ENCODE assay signal across 11 cellular contexts in the genomic region with DNA sequence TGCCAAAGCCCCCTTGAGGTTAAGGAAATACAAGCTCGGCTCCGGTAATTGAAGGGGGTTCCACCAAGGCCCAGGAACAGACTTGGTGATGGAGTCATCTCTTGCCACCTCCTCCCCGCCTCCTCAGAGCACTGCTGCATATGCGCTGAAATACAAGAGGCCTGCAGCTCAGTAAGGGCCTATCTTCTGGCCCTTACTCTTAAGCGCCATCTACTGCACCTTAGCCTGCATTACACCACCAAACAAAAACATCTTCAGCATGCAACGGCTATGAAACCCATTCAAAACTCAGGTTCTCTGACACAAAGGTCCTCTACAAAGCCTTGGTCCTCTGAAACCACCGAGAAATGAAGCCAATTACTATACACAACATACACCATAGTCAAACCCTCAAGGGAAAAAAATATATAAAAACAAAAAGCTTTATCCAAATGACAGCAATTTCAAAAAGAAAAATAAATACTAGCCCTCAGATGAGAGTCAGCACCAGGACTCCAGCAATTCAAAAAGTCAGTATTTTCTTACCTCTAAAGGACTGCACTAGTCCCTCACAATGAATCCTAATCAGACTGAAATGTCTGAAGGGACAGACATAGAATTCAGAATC.
DNase-seq lines count a peak whose midpoint lies in the region; ATAC-seq and TF ChIP-seq lines count a peak whose summit lies in the region.
"Had no signal": no experiment of that assay in that cellular context is flagged by ENCODE, and none has a peak within 500 bp of the region (broad histone marks: within the 10 kb centered on the region; RNA-seq: fewer than 3 reads in every experiment).

No MANE protein-coding gene starts in this region.

- peaks cover 5% of the 10 kb centered on the region for H3K9me3 Mint-ChIP-seq in activated CD8-positive, alpha-beta T cell treated with anti-CD3 and anti-CD28 coated beads, Interleukin-2, amount 10 ng/mL, durations not matched to agents 7 days and 5 days (ENCODE audit: insufficient read depth)
- peaks cover 26% of the 10 kb centered on the region for H3K9me3 Mint-ChIP-seq in neural crest cell
- H3K9me3 Mint-ChIP-seq in activated T-helper 1 cell treated with anti-CD3 and anti-CD28 coated beads, Interleukin-12 subunit alpha, Interleukin-12 subunit beta, Interleukin-2, Interleukin-4 antibody, amounts not matched to agents 30 ng/mL and 10 ng/mL and 1 ng/mL, durations not matched to agents 14 hours and 24 hours and 36 hours, result no peaks in the 10 kb centered on the region

- intact Hi-C loops in activated T-helper 1 cell treated with anti-CD3 and anti-CD28 coated beads, Interleukin-12 subunit alpha, Interleukin-12 subunit beta, Interleukin-2, Interleukin-4 antibody, amounts not matched to agents 30 ng/mL and 10 ng/mL and 1 ng/mL, durations not matched to agents 14 hours and 24 hours and 36 hours (cut with micrococcal nuclease), result no loop called here

- peak; percentile 47 for TF ChIP-seq CTCF in neural crest cell (conservative IDR thresholded peaks at IDR 0.05)
- no peak for TF ChIP-seq CTCF in hepatocyte (IDR thresholded peaks at IDR 0.05; ENCODE audit: poor library complexity)

- peaks cover 11% of the 10 kb centered on the region for H3K27me3 Mint-ChIP-seq in activated CD8-positive, alpha-beta T cell treated with anti-CD3 and anti-CD28 coated beads, Interleukin-2, amount 10 ng/mL, durations not matched to agents 7 days and 5 days (ENCODE audit: low read depth)
- no peaks in the 10 kb centered on the region for H3K27me3 Mint-ChIP-seq in neural crest cell (ENCODE audit: low read depth)
- peaks cover 6% of the 10 kb centered on the region for H3K27me3 Mint-ChIP-seq in activated T-helper 1 cell treated with anti-CD3 and anti-CD28 coated beads, Interleukin-12 subunit alpha, Interleukin-12 subunit beta, Interleukin-2, Interleukin-4 antibody, amounts not matched to agents 30 ng/mL and 10 ng/mL and 1 ng/mL, durations not matched to agents 14 hours and 24 hours and 36 hours (ENCODE audit: insufficient read depth)

- no peaks in the 10 kb centered on the region for H3K36me3 Mint-ChIP-seq in activated CD8-positive, alpha-beta T cell treated with anti-CD3 and anti-CD28 coated beads, Interleukin-2, amount 10 ng/mL, durations not matched to agents 7 days and 5 days (ENCODE audit: low read depth)
- H3K36me3 Mint-ChIP-seq in neural crest cell (ENCODE audit: low read depth), result peaks cover 8% of the 10 kb centered on the region
- H3K36me3 Mint-ChIP-seq in activated T-helper 1 cell treated with anti-CD3 and anti-CD28 coated beads, Interleukin-12 subunit alpha, Interleukin-12 subunit beta, Interleukin-2, Interleukin-4 antibody, amounts not matched to agents 30 ng/mL and 10 ng/mL and 1 ng/mL, durations not matched to agents 14 hours and 24 hours and 36 hours (ENCODE audit: low read depth), result no peaks in the 10 kb centered on the region

- H3K4me2 ChIP-seq in hepatocyte, result no peak overlapping the region

- no peaks in the 10 kb centered on the region for H3K36me3 ChIP-seq in hepatocyte (replicated peaks; ENCODE audit: insufficient read depth, low read depth)

- no peaks in the 10 kb centered on the region for H3K4me1 ChIP-seq in hepatocyte (ENCODE audit: insufficient read depth)

- H3K9me2 ChIP-seq in hepatocyte (replicated peaks; ENCODE audit: insufficient read depth), result no peaks in the 10 kb centered on the region

- CTCF ChIA-PET in activated CD8-positive, alpha-beta T cell treated with anti-CD3 and anti-CD28 coated beads, Interleukin-2, amount 10 ng/mL, durations not matched to agents 7 days and 5 days (lab: Charles Lee), result interaction anchor here (0.6 to 2.8 kb wide), 7 partner anchors 10 to 1063 kb away, joined by 3 to 8 read pairs (median 3); no protein-coding TSS in a partner anchor

- ATAC-seq in activated CD8-positive, alpha-beta T cell treated with anti-CD3 and anti-CD28 coated beads, Interleukin-2, amount 10 ng/mL, durations not matched to agents 7 days and 5 days, result peak; percentile 47

- H3K4me3 ChIP-seq in hepatocyte, result no peak overlapping the region

- no peak overlapping the region for H2AFZ ChIP-seq in hepatocyte

- DNase-seq in NCI-H748 (lab: John Stamatoyannopoulos, UW; ENCODE audit: unreplicated experiment), result peak; percentile 22
- no peak for DNase-seq in NCI-H748 treated with DMSO at 0.1 percent for 48 hours (lab: John Stamatoyannopoulos, UW)
- DNase-seq in HT1080 (ENCODE audit: low read depth), result peak; percentile 6
- DNase-seq in activated CD8-positive, alpha-beta T cell treated with anti-CD3 and anti-CD28 coated beads, Interleukin-2, amount 10 ng/mL, durations not matched to agents 7 days and 5 days, result peak; percentile 30
- DNase-seq in neural crest cell (ENCODE audit: low read depth, low spot score), result no peak
- no peak for DNase-seq in activated T-helper 1 cell treated with anti-CD3 and anti-CD28 coated beads, Interleukin-12 subunit alpha, Interleukin-12 subunit beta, Interleukin-2, Interleukin-4 antibody, amounts not matched to agents 30 ng/mL and 10 ng/mL and 1 ng/mL, durations not matched to agents 14 hours and 24 hours and 36 hours (ENCODE audit: low spot score)
- no peak for DNase-seq in hepatocyte (ENCODE audit: low spot score)
- no peak for DNase-seq in C1 segment of cervical spinal cord (lab: John Stamatoyannopoulos, UW)
- DNase-seq: KG1, midbrain had no signal

- WGBS in hepatocyte (ENCODE audit: low lambda C conversion rate, missing lambda C conversion rate), result 72% methylated on average over 7 of the region's 7 CpGs

- POLR2A ChIA-PET in activated CD8-positive, alpha-beta T cell treated with anti-CD3 and anti-CD28 coated beads, Interleukin-2, amount 10 ng/mL, durations not matched to agents 7 days and 5 days (lab: Charles Lee), result no interaction called here

- H3K4me3 Mint-ChIP-seq in activated CD8-positive, alpha-beta T cell treated with anti-CD3 and anti-CD28 coated beads, Interleukin-2, amount 10 ng/mL, durations not matched to agents 7 days and 5 days, result no peak overlapping the region
- no peak overlapping the region for H3K4me3 Mint-ChIP-seq in neural crest cell
- no peak overlapping the region for H3K4me3 Mint-ChIP-seq in activated T-helper 1 cell treated with anti-CD3 and anti-CD28 coated beads, Interleukin-12 subunit alpha, Interleukin-12 subunit beta, Interleukin-2, Interleukin-4 antibody, amounts not matched to agents 30 ng/mL and 10 ng/mL and 1 ng/mL, durations not matched to agents 14 hours and 24 hours and 36 hours
- H3K4me3 Mint-ChIP-seq: dendritic cell treated with granulocyte-macrophage colony-stimulating factor and Interleukin-4, amounts not matched to agents 40 ng/mL and 50 ng/mL, for 4 days had no signal

- H3K4me1 Mint-ChIP-seq in activated CD8-positive, alpha-beta T cell treated with anti-CD3 and anti-CD28 coated beads, Interleukin-2, amount 10 ng/mL, durations not matched to agents 7 days and 5 days (ENCODE audit: low read depth), result no peaks in the 10 kb centered on the region
- peaks cover 3% of the 10 kb centered on the region for H3K4me1 Mint-ChIP-seq in neural crest cell
- no peaks in the 10 kb centered on the region for H3K4me1 Mint-ChIP-seq in activated T-helper 1 cell treated with anti-CD3 and anti-CD28 coated beads, Interleukin-12 subunit alpha, Interleukin-12 subunit beta, Interleukin-2, Interleukin-4 antibody, amounts not matched to agents 30 ng/mL and 10 ng/mL and 1 ng/mL, durations not matched to agents 14 hours and 24 hours and 36 hours (ENCODE audit: low read depth)

- H3K27ac ChIP-seq in hepatocyte, result no peak overlapping the region

- H3K9me3 ChIP-seq in hepatocyte (ENCODE audit: low read depth), result peaks cover 3% of the 10 kb centered on the region

- H3K79me2 ChIP-seq in hepatocyte, result no peaks in the 10 kb centered on the region

- no peaks in the 10 kb centered on the region for H3K27me3 ChIP-seq in hepatocyte

- no peak overlapping the region for H3K27ac Mint-ChIP-seq in activated CD8-positive, alpha-beta T cell treated with anti-CD3 and anti-CD28 coated beads, Interleukin-2, amount 10 ng/mL, durations not matched to agents 7 days and 5 days
- no peak overlapping the region for H3K27ac Mint-ChIP-seq in neural crest cell (ENCODE audit: unreplicated experiment)
- no peak overlapping the region for H3K27ac Mint-ChIP-seq in activated T-helper 1 cell treated with anti-CD3 and anti-CD28 coated beads, Interleukin-12 subunit alpha, Interleukin-12 subunit beta, Interleukin-2, Interleukin-4 antibody, amounts not matched to agents 30 ng/mL and 10 ng/mL and 1 ng/mL, durations not matched to agents 14 hours and 24 hours and 36 hours
- H3K27ac Mint-ChIP-seq: dendritic cell treated with granulocyte-macrophage colony-stimulating factor and Interleukin-4, amounts not matched to agents 40 ng/mL and 50 ng/mL, for 4 days had no signal

- H4K20me1 ChIP-seq in hepatocyte (ENCODE audit: insufficient read depth, poor library complexity, severe bottlenecking), result no peaks in the 10 kb centered on the region

Comparison
In these comparisons a context has a peak if more than half of its experiments do, and no peak if none do; other contexts are left out.
1. DNase-seq: peak in NCI-H748 (single experiment), HT1080 (single experiment) and activated CD8-positive, alpha-beta T cell treated with anti-CD3 and anti-CD28 coated beads, Interleukin-2, amount 10 ng/mL, durations not matched to agents 7 days and 5 days (single experiment); none in NCI-H748 treated with DMSO at 0.1 percent for 48 hours (single experiment), neural crest cell (single experiment), activated T-helper 1 cell treated with anti-CD3 and anti-CD28 coated beads, Interleukin-12 subunit alpha, Interleukin-12 subunit beta, Interleukin-2, Interleukin-4 antibody, amounts not matched to agents 30 ng/mL and 10 ng/mL and 1 ng/mL, durations not matched to agents 14 hours and 24 hours and 36 hours (single experiment), hepatocyte (single experiment) and C1 segment of cervical spinal cord (0 of 14).